Comparison of ENCODE assay signal across 12 cellular contexts in the genomic region with DNA sequence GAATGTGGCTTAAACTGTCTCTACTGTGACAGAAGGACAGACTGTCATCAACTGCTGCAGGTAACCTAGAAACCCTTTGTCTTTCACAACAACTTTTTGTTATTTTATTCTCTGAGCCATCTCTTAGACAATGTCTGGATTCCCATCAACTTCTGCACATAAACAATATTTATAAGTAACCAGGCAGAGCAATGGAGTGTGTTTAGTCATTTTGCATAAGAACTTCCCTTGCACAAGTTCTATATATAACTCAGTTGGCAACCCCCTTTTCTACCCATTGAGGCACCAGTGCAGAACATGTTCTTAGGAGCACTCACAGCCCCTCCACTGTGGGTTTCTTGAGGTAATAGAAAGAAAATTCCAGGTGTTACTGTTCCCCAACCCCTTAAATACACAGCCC.
DNase-seq lines count a peak whose midpoint lies in the region; ATAC-seq and TF ChIP-seq lines count a peak whose summit lies in the region.
"Had no signal": no experiment of that assay in that cellular context is flagged by ENCODE, and none has a peak within 500 bp of the region (broad histone marks: within the 10 kb centered on the region; RNA-seq: fewer than 3 reads in every experiment).

No MANE protein-coding gene starts in this region.

- no peak overlapping the region for H4K8ac ChIP-seq in mesenchymal stem cell (ENCODE audit: low read length)

- H3K9ac ChIP-seq in mesenchymal stem cell (ENCODE audit: low read length): no peak overlapping the region

- H2BK12ac ChIP-seq in mesenchymal stem cell (ENCODE audit: low read length in 2 of 2): no peak overlapping the region

- H3K36me3 ChIP-seq in mesenchymal stem cell (ENCODE audit: control insufficient read depth in 1 of 2, insufficient read depth in 2 of 2, low read depth in 1 of 2, low read length in 2 of 2) (no peaks in the 10 kb centered on the region), esophagus squamous epithelium (no peaks in the 10 kb centered on the region)
- H3K36me3 ChIP-seq: neutrophil, transverse colon had no signal

- no peak overlapping the region for H3K4me3 ChIP-seq in mesenchymal stem cell (ENCODE audit: insufficient read depth in 1 of 2, low read depth in 1 of 2, low read length in 2 of 2)
- H3K4me3 ChIP-seq in esophagus squamous epithelium: no peak overlapping the region
- H3K4me3 ChIP-seq: transverse colon had no signal

- DNase-seq in NAMALWA (ENCODE audit: low spot score): peak; percentile 34
- DNase-seq in mesenchymal stem cell: peak; percentile 49
- no peak for DNase-seq in esophagus squamous epithelium (lab: John Stamatoyannopoulos, UW)
- no peak for DNase-seq in NCI-H524 (lab: John Stamatoyannopoulos, UW)
- DNase-seq: effector CD4-positive, alpha-beta T cell; NCI-H345; stimulated activated CD4-positive, alpha-beta T cell treated with anti-CD3 and anti-CD28 coated beads, Interleukin-4, amount 100 ng/mL, for 4 hours; transverse colon had no signal

- H3K4me1 ChIP-seq in mesenchymal stem cell (ENCODE audit: control insufficient read depth, insufficient read depth, low read depth, low read length) (peaks cover 3% of the 10 kb centered on the region), esophagus squamous epithelium (peaks cover 0 to under 1% (median 0%) of the 10 kb centered on the region in 3 donors)
- H3K4me1 ChIP-seq: transverse colon had no signal

- H3K23ac ChIP-seq in mesenchymal stem cell (ENCODE audit: low read length in 2 of 2): no peak overlapping the region

- no peak for TF ChIP-seq POLR2A in esophagus squamous epithelium (IDR thresholded peaks at IDR 0.05)

- intact Hi-C loops in esophagus squamous epithelium (cut with DNase I): no loop called here

- H3K9me3 ChIP-seq in mesenchymal stem cell (ENCODE audit: control insufficient read depth, low read length) (peaks cover 11% of the 10 kb centered on the region), esophagus squamous epithelium (no peaks in the 10 kb centered on the region)
- H3K9me3 ChIP-seq: neutrophil, transverse colon had no signal

- TF ChIP-seq CTCF in esophagus squamous epithelium (IDR thresholded peaks at IDR 0.05): no peak

- H3K4me2 ChIP-seq in mesenchymal stem cell (ENCODE audit: low read length, poor library complexity, severe bottlenecking): no peak overlapping the region

- peak overlapping the region in 1 of 2 experiments; percentile 55 for H3K18ac ChIP-seq in mesenchymal stem cell (ENCODE audit: low read depth in 1 of 2, low read length in 2 of 2)

- H3K27ac ChIP-seq in mesenchymal stem cell (ENCODE audit: low read length, poor library complexity, severe bottlenecking) (no peak overlapping the region), esophagus squamous epithelium (no peak overlapping the region)
- H3K27ac ChIP-seq: neutrophil, transverse colon had no signal

- H2AFZ ChIP-seq in mesenchymal stem cell (ENCODE audit: low read depth, low read length): no peak overlapping the region

- H4K91ac ChIP-seq in mesenchymal stem cell (ENCODE audit: low read length): no peak overlapping the region

- peak overlapping the region; percentile 77 for H2BK15ac ChIP-seq in mesenchymal stem cell (ENCODE audit: low read depth, poor library complexity, severe bottlenecking)

- peak overlapping the region; percentile 52 for H2BK120ac ChIP-seq in mesenchymal stem cell (ENCODE audit: low read depth, low read length)

- ATAC-seq in GM18861 (IDR thresholded peaks at IDR 0.05; ENCODE audit: unreplicated experiment): peak; percentile 36
- ATAC-seq in GM21786 (IDR thresholded peaks at IDR 0.05; ENCODE audit: unreplicated experiment): peak; percentile 50
- ATAC-seq in HG02870 (IDR thresholded peaks at IDR 0.05; ENCODE audit: unreplicated experiment): no peak

- H3K27me3 ChIP-seq in mesenchymal stem cell (ENCODE audit: control insufficient read depth in 1 of 2, insufficient read depth in 1 of 2, low read length in 2 of 2) (no peaks in the 10 kb centered on the region), esophagus squamous epithelium (peaks cover 0 to 8% (median 0%) of the 10 kb centered on the region in 4 donors)
- H3K27me3 ChIP-seq: transverse colon had no signal

- H3K14ac ChIP-seq in mesenchymal stem cell (ENCODE audit: low read length in 2 of 2): no peak overlapping the region

- no peaks in the 10 kb centered on the region for H3K79me1 ChIP-seq in mesenchymal stem cell (replicated peaks; ENCODE audit: low read length, poor library complexity, severe bottlenecking)

- H2BK5ac ChIP-seq in mesenchymal stem cell (ENCODE audit: low read depth, low read length, poor library complexity, severe bottlenecking): no peak overlapping the region

- H2AK5ac ChIP-seq in mesenchymal stem cell (ENCODE audit: low read length, severe bottlenecking): no peak overlapping the region

- peak overlapping the region in 1 of 2 experiments; percentile 40 for H3K4ac ChIP-seq in mesenchymal stem cell (ENCODE audit: low read depth in 1 of 2, low read length in 2 of 2)

Comparison
In these comparisons a context has a peak if more than half of its experiments do, and no peak if none do; other contexts are left out.
1. DNase-seq: peak in NAMALWA (single experiment) and mesenchymal stem cell (single experiment); none in esophagus squamous epithelium (single experiment) and NCI-H524 (0 of 2).